Comparison of ENCODE assay signal across 15 cellular contexts in the genomic region with DNA sequence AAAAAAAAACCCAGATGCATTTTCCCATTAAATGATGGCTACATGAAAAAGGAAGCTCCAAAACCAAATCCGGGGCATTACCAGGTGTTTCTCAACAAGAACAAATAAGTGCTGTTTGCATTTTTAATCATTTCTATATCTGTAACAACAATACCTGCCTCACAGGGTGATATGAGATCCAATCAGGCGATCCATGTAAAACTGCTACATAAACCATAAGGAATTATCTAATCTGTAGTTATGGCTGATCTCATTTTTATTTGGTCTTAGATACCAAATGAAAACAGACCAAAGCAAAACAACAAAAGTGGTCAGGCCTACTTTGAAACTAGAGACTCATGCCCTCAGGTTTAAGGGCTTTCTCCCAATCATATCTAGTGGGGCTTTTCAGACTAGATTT. TPM values are rescaled to one million over a fixed set of nuclear protein-coding genes. Genes with fewer than 3 reads are reported as not detected.
DNase-seq lines count a peak whose midpoint lies in the region; ATAC-seq and TF ChIP-seq lines count a peak whose summit lies in the region.
"Had no signal": no experiment of that assay in that cellular context is flagged by ENCODE, and none has a peak within 500 bp of the region (broad histone marks: within the 10 kb centered on the region; RNA-seq: fewer than 3 reads in every experiment).

No MANE protein-coding gene starts in this region.

- no peaks in the 10 kb centered on the region for H3K27me3 ChIP-seq in A673 (replicated peaks; ENCODE audit: insufficient read depth, low read depth, low read length, poor library complexity)
- no peaks in the 10 kb centered on the region for H3K27me3 ChIP-seq in CD4-positive, alpha-beta T cell (ENCODE audit: control insufficient read depth, insufficient read depth, low read length)
- H3K27me3 ChIP-seq: vagina had no signal

- H3K27me3 Mint-ChIP-seq in CD4-positive, alpha-beta T cell: no peaks in the 10 kb centered on the region
- H3K27me3 Mint-ChIP-seq in T-cell: no peaks in the 10 kb centered on the region
- no peaks in the 10 kb centered on the region for H3K27me3 Mint-ChIP-seq in memory B cell

- TF ChIP-seq CTCF in A673 (conservative IDR thresholded peaks at IDR 0.05; ENCODE audit: low read depth, low read length): no peak
- TF ChIP-seq CTCF in CD4-positive, alpha-beta T cell (IDR thresholded peaks at IDR 0.05): no peak

- no TSS peak for BruUV-seq in A673 (replicated peaks; lab: Mats Ljungman, UMichigan)

- peaks cover 2% of the 10 kb centered on the region for H3K9me3 Mint-ChIP-seq in CD4-positive, alpha-beta T cell
- H3K9me3 Mint-ChIP-seq in T-cell: peaks cover 0 to 2% (median 0%) of the 10 kb centered on the region in 3 donors
- peaks cover 3% of the 10 kb centered on the region for H3K9me3 Mint-ChIP-seq in memory B cell

- H3K27ac ChIP-seq in A673 (ENCODE audit: low read depth, low read length, poor library complexity, severe bottlenecking): peak overlapping the region; percentile 20
- peak overlapping the region; percentile 18 for H3K27ac ChIP-seq in CD4-positive, alpha-beta T cell (ENCODE audit: low read depth, low read length)
- H3K27ac ChIP-seq: KMS-11, RWPE1, vagina had no signal

- peaks cover 6% of the 10 kb centered on the region for H3K9me3 ChIP-seq in A673 (ENCODE audit: low read depth, low read length, poor library complexity, severe bottlenecking)
- H3K9me3 ChIP-seq in CD4-positive, alpha-beta T cell (ENCODE audit: control insufficient read depth, low read length): no peaks in the 10 kb centered on the region
- H3K9me3 ChIP-seq: vagina had no signal

- H3K4me1 Mint-ChIP-seq in CD4-positive, alpha-beta T cell (ENCODE audit: low read depth): peaks cover 93% of the 10 kb centered on the region
- peaks cover 89 to 94% (median 92%) of the 10 kb centered on the region in 3 donors for H3K4me1 Mint-ChIP-seq in T-cell
- H3K4me1 Mint-ChIP-seq in memory B cell: peaks cover 57% of the 10 kb centered on the region

- H3K36me3 Mint-ChIP-seq in CD4-positive, alpha-beta T cell (ENCODE audit: low read depth): peaks cover 73% of the 10 kb centered on the region
- H3K36me3 Mint-ChIP-seq in T-cell (peaks cover 35% of the 10 kb centered on the region), memory B cell (peaks cover 18% of the 10 kb centered on the region)

- peaks cover 44% of the 10 kb centered on the region for H3K4me1 ChIP-seq in A673 (ENCODE audit: insufficient read depth, low read length, poor library complexity, severe bottlenecking)

- H3K36me3 ChIP-seq in A673 (ENCODE audit: insufficient read depth, low read length, poor library complexity, severe bottlenecking): no peaks in the 10 kb centered on the region
- H3K36me3 ChIP-seq: vagina had no signal

- H3K27ac Mint-ChIP-seq in CD4-positive, alpha-beta T cell: peak overlapping the region; percentile 85
- H3K27ac Mint-ChIP-seq in T-cell (peak overlapping the region; percentile 88 to 95), memory B cell (peak overlapping the region; percentile 78)

- no peak for ATAC-seq in CD4-positive, alpha-beta T cell (ENCODE audit: poor library complexity)
- ATAC-seq in T-cell (replicated peaks in 1 of 4) (no peak), memory B cell (ENCODE audit: low read depth) (no peak), Right ventricle myocardium inferior (no peak)

- intact Hi-C loops in A673 (cut with micrococcal nuclease; ENCODE audit: unreplicated experiment): no loop called here
- intact Hi-C loops in CD4-positive, alpha-beta T cell (cut with DNase I, micrococcal nuclease): loop anchor here in 1 of 2 experiments (5.0 kb wide), 1 partner anchor 36 kb away; no protein-coding TSS in a partner anchor
- intact Hi-C loops in Right ventricle myocardium inferior (cut with DNase I): no loop called here

- no peak overlapping the region for H3K4me3 ChIP-seq in A673 (ENCODE audit: low read depth, low read length, poor library complexity, severe bottlenecking)
- H3K4me3 ChIP-seq: vagina had no signal

- H3K4me3 Mint-ChIP-seq in CD4-positive, alpha-beta T cell: peak overlapping the region; percentile 17
- H3K4me3 Mint-ChIP-seq in T-cell (peak overlapping the region in 1 of 3 donors; percentile 6), memory B cell (no peak overlapping the region)

- POLR2A ChIA-PET in A673 (lab: Charles Lee; ENCODE audit: low non-redundant PET): no interaction called here
- POLR2A ChIA-PET in CD4-positive, alpha-beta T cell (lab: Charles Lee): interaction anchor here (1.2 to 1.9 kb wide), 4 partner anchors 11 to 42 kb away, joined by 3 to 8 read pairs (median 7); no protein-coding TSS in a partner anchor
- POLR2A ChIA-PET in T-cell (lab: Charles Lee): interaction anchor here (0.6 to 1.4 kb wide), 6 partner anchors 8 to 55 kb away, joined by 3 to 14 read pairs (median 4); no protein-coding TSS in a partner anchor

- CTCF ChIA-PET in A673 (lab: Charles Lee) (no interaction called here), T-cell (lab: Charles Lee) (interaction anchor here in 1 of 2 donors (0.6 to 1.9 kb wide), 5 partner anchors 11 to 62 kb away, joined by 3 to 5 read pairs (median 4); no protein-coding TSS in a partner anchor)
- CTCF ChIA-PET in CD4-positive, alpha-beta T cell (lab: Charles Lee): interaction anchor here (0.7 to 1.7 kb wide), 7 partner anchors 9 to 44 kb away, joined by 3 to 9 read pairs (median 3); no protein-coding TSS in a partner anchor

- DNase-seq in A673 (ENCODE audit: low spot score) (no peak), T-cell (no peak), memory B cell (ENCODE audit: low spot score in 2 of 2) (no peak), Right ventricle myocardium inferior (ENCODE audit: missing footprints) (no peak), NCI-H510A (lab: John Stamatoyannopoulos, UW) (no peak), NCI-H2227 (lab: John Stamatoyannopoulos, UW; ENCODE audit: unreplicated experiment) (no peak)
- DNase-seq in CD4-positive, alpha-beta T cell: no peak
- DNase-seq: GDM1; head of caudate nucleus; NCI-H1436 treated with DMSO at 0.1 percent for 48 hours; NCI-H69; stimulated activated CD4-positive, alpha-beta T cell treated with anti-CD3 and anti-CD28 coated beads, Interleukin-2, amount 100 ng/mL, for 24 hours had no signal

RNA-seq across cellular contexts. Expression of gene XPO6, which starts 28.3 kb away (rescaled TPM):
- total RNA-seq in A673 (2021) (155 and 159 TPM in 2 replicates), T-cell (100 to 1,000 TPM; 355 to 403 (median 391) TPM), Right ventricle myocardium inferior (30.4 TPM)
- total RNA-seq in CD4-positive, alpha-beta T cell: 100 to 1,000 TPM; 378 to 390 TPM
